8 cellular contexts compared by ENCODE assay signal in genomic region chr3:176663819-176664218, GRCh38.
DNase-seq lines count a peak whose midpoint lies in the region; ATAC-seq and TF ChIP-seq lines count a peak whose summit lies in the region.

No MANE protein-coding gene starts in this region.

- TF ChIP-seq CTCF in epithelial cell of proximal tubule (conservative IDR thresholded peaks at IDR 0.05; ENCODE audit: low read depth, low read length) = peak; percentile 52

- peaks cover 0 to 15% (median 3%) of the 10 kb centered on the region in 9 donors for H3K9me3 Mint-ChIP-seq in naive thymus-derived CD8-positive, alpha-beta T cell

- H3K27me3 Mint-ChIP-seq in naive thymus-derived CD8-positive, alpha-beta T cell = peaks cover 0 to 8% (median 2%) of the 10 kb centered on the region in 5 donors

- no peak overlapping the region for H3K4me3 ChIP-seq in epithelial cell of proximal tubule (ENCODE audit: low read depth, low read length)

- H3K4me3 Mint-ChIP-seq in naive thymus-derived CD8-positive, alpha-beta T cell = no peak overlapping the region

- no peaks in the 10 kb centered on the region for H3K36me3 Mint-ChIP-seq in naive thymus-derived CD8-positive, alpha-beta T cell

- in situ Hi-C loops in KBM-7 (cut with MboI; ENCODE audit: low pct_unique_long_range_greater_than_20kb, low sequenced_read_pairs) = no loop called here

- no peaks in the 10 kb centered on the region for H3K4me1 Mint-ChIP-seq in naive thymus-derived CD8-positive, alpha-beta T cell

- DNase-seq in DMS114 treated with DMSO at 0.1 percent for 48 hours (lab: John Stamatoyannopoulos, UW; ENCODE audit: unreplicated experiment) (peak; percentile 30), KBM-7 (peak; percentile 41), OCI-M1 (lab: John Stamatoyannopoulos, UW) (peak; percentile 80), epithelial cell of proximal tubule (ENCODE audit: low read depth) (peak; percentile 22), pons (ENCODE audit: low spot score) (peak; percentile 73), islet precursor cell (no peak)
- DNase-seq in naive thymus-derived CD8-positive, alpha-beta T cell = no peak
- no peak for DNase-seq in activated CD4-positive, alpha-beta T cell treated with anti-CD3 and anti-CD28 coated beads for 4 hours

- POLR2A ChIA-PET in naive thymus-derived CD8-positive, alpha-beta T cell (lab: Charles Lee) = no interaction called here

- no peak overlapping the region for H3K27ac Mint-ChIP-seq in naive thymus-derived CD8-positive, alpha-beta T cell

- ATAC-seq in naive thymus-derived CD8-positive, alpha-beta T cell = no peak

Comparison
In these comparisons a context has a peak if more than half of its experiments do, and no peak if none do; other contexts are left out.
1. DNase-seq: peak in DMS114 treated with DMSO at 0.1 percent for 48 hours (single experiment), KBM-7 (single experiment), OCI-M1 (single experiment), epithelial cell of proximal tubule (single experiment) and pons (single experiment); none in naive thymus-derived CD8-positive, alpha-beta T cell (0 of 10), islet precursor cell (single experiment) and activated CD4-positive, alpha-beta T cell treated with anti-CD3 and anti-CD28 coated beads for 4 hours (0 of 2).